10 cellular contexts compared by ENCODE assay signal in genomic region chr6:43391448-43392031, GRCh38. TPM values are rescaled to one million over a fixed set of nuclear protein-coding genes. Genes with fewer than 3 reads are reported as not detected.
A peak's percentile ranks its signal among the peaks of the same experiment; 100 is the strongest.
DNase-seq lines count a peak whose midpoint lies in the region; ATAC-seq and TF ChIP-seq lines count a peak whose summit lies in the region.
"Had no signal": no experiment of that assay in that cellular context is flagged by ENCODE, and none has a peak within 500 bp of the region (broad histone marks: within the 10 kb centered on the region; RNA-seq: fewer than 3 reads in every experiment).

No MANE protein-coding gene starts in this region.

- H3K9me3 Mint-ChIP-seq in activated CD4-positive, alpha-beta T cell treated with anti-CD3 and anti-CD28 coated beads, Interleukin-2, amount 10 ng/mL, durations not matched to agents 7 days and 5 days: no peaks in the 10 kb centered on the region
- no peaks in the 10 kb centered on the region for H3K9me3 Mint-ChIP-seq in effector memory CD8-positive, alpha-beta T cell

- no peak overlapping the region for H3K27ac ChIP-seq in HEK293 (ENCODE audit: extremely low read depth, low read depth, low read length)

- no peak for TF ChIP-seq CTCF in HEK293 (tag by site-specific recombination; IDR thresholded peaks at IDR 0.05)

- no peak overlapping the region for H3K4me3 ChIP-seq in HEK293 (ENCODE audit: low read depth, low read length)

- DNase-seq in activated CD4-positive, alpha-beta T cell treated with anti-CD3 and anti-CD28 coated beads, Interleukin-2, amount 10 ng/mL, durations not matched to agents 7 days and 5 days: peak; percentile 56
- DNase-seq in effector memory CD8-positive, alpha-beta T cell: peak; percentile 37 to 53 (median 52)
- DNase-seq in stimulated activated CD8-positive, alpha-beta memory T cell treated with anti-CD3 and anti-CD28 coated beads, Interleukin-15, amount 100 ng/mL, for 1 hour (ENCODE audit: low read depth): peak; percentile 16
- DNase-seq in glomerular visceral epithelial cell (ENCODE audit: extremely low spot score): no peak
- no peak for DNase-seq in NCI-H510A treated with DMSO at 0.1 percent for 48 hours (lab: John Stamatoyannopoulos, UW)
- DNase-seq in putamen (ENCODE audit: low spot score): no peak
- DNase-seq: midbrain, NCI-H1436 treated with DMSO at 0.1 percent for 48 hours had no signal

- H3K4me1 ChIP-seq in HEK293 (ENCODE audit: control insufficient read depth, insufficient read depth, low read length): peaks cover 14% of the 10 kb centered on the region

- H3K36me3 Mint-ChIP-seq in activated CD4-positive, alpha-beta T cell treated with anti-CD3 and anti-CD28 coated beads, Interleukin-2, amount 10 ng/mL, durations not matched to agents 7 days and 5 days (ENCODE audit: low read depth): no peaks in the 10 kb centered on the region
- H3K36me3 Mint-ChIP-seq in effector memory CD8-positive, alpha-beta T cell (ENCODE audit: insufficient read depth): peaks cover 4% of the 10 kb centered on the region

- peak; percentile 96 for ATAC-seq in effector memory CD8-positive, alpha-beta T cell (replicated peaks)
- no peak for ATAC-seq in HG03571 (IDR thresholded peaks at IDR 0.05; ENCODE audit: unreplicated experiment)

- CTCF ChIA-PET in HEK293 (lab: Yijun Ruan, JAX): interaction anchor here (0.6 to 0.9 kb wide), 2 partner anchors 22 to 57 kb away, joined by 3 to 6 read pairs; no protein-coding TSS in a partner anchor
- CTCF ChIA-PET in activated CD4-positive, alpha-beta T cell treated with anti-CD3 and anti-CD28 coated beads, Interleukin-2, amount 10 ng/mL, durations not matched to agents 7 days and 5 days (lab: Charles Lee): interaction anchor here (0.6 to 0.9 kb wide), 2 partner anchors 40 to 110 kb away, joined by 3 to 4 read pairs; no protein-coding TSS in a partner anchor

- peaks cover 20% of the 10 kb centered on the region for H3K4me1 Mint-ChIP-seq in activated CD4-positive, alpha-beta T cell treated with anti-CD3 and anti-CD28 coated beads, Interleukin-2, amount 10 ng/mL, durations not matched to agents 7 days and 5 days
- peaks cover 26 to 30% of the 10 kb centered on the region in 2 donors for H3K4me1 Mint-ChIP-seq in effector memory CD8-positive, alpha-beta T cell (ENCODE audit: low read depth in 2 of 2)

- H3K4me3 Mint-ChIP-seq in activated CD4-positive, alpha-beta T cell treated with anti-CD3 and anti-CD28 coated beads, Interleukin-2, amount 10 ng/mL, durations not matched to agents 7 days and 5 days: peak overlapping the region; percentile 30
- peak overlapping the region; percentile 58 to 74 for H3K4me3 Mint-ChIP-seq in effector memory CD8-positive, alpha-beta T cell

- peaks cover 75% of the 10 kb centered on the region for H3K27me3 Mint-ChIP-seq in activated CD4-positive, alpha-beta T cell treated with anti-CD3 and anti-CD28 coated beads, Interleukin-2, amount 10 ng/mL, durations not matched to agents 7 days and 5 days
- H3K27me3 Mint-ChIP-seq in effector memory CD8-positive, alpha-beta T cell: no peaks in the 10 kb centered on the region

- H3K27ac Mint-ChIP-seq in activated CD4-positive, alpha-beta T cell treated with anti-CD3 and anti-CD28 coated beads, Interleukin-2, amount 10 ng/mL, durations not matched to agents 7 days and 5 days: peak overlapping the region; percentile 54
- peak overlapping the region; percentile 35 to 47 for H3K27ac Mint-ChIP-seq in effector memory CD8-positive, alpha-beta T cell

- H3K36me3 ChIP-seq in HEK293 (ENCODE audit: control insufficient read depth in 2 of 2, insufficient read depth in 1 of 2, low read length in 2 of 2): no peaks in the 10 kb centered on the region

- H3K9me3 ChIP-seq in HEK293 (ENCODE audit: control insufficient read depth, insufficient read depth, low read depth, low read length): no peaks in the 10 kb centered on the region

- POLR2A ChIA-PET in HEK293 (lab: Yijun Ruan, JAX): interaction anchor here (0.5 to 1.3 kb wide), 2 partner anchors 22 to 24 kb away, joined by 4 read pairs; partner anchors contain the start of gene ZNF318
- POLR2A ChIA-PET in activated CD4-positive, alpha-beta T cell treated with anti-CD3 and anti-CD28 coated beads, Interleukin-2, amount 10 ng/mL, durations not matched to agents 7 days and 5 days (lab: Charles Lee): interaction anchor here (0.6 kb wide), 2 partner anchors 135 to 137 kb away, joined by 3 read pairs; no protein-coding TSS in a partner anchor

TF ChIP-seq in HEK293, 187 proteins besides CTCF, POLR2A, EP300 and RAD21:
- TF ChIP-seq PRDM4 (tag by site-specific recombination; IDR thresholded peaks at IDR 0.05): peak; percentile 58; the same call in 1 of the 2 replicates
- TF ChIP-seq ZNF416 (tag by site-specific recombination; IDR thresholded peaks at IDR 0.05): no peak
- no peak for TF ChIP-seq ZNF514 (tag by site-specific recombination; IDR thresholded peaks at IDR 0.05)
- TF ChIP-seq ZNF501 (tag by site-specific recombination; IDR thresholded peaks at IDR 0.05): no peak
- no peak for TF ChIP-seq ZBTB1 (tag by site-specific recombination; IDR thresholded peaks at IDR 0.05)
- TF ChIP-seq ZNF623 (tag by site-specific recombination; IDR thresholded peaks at IDR 0.05): no peak
- no peak for TF ChIP-seq MEIS1 (CRISPR knock-in tag; IDR thresholded peaks at IDR 0.05; ENCODE audit: borderline replicate concordance)
- TF ChIP-seq HIC1 (tag by site-specific recombination; IDR thresholded peaks at IDR 0.05): no peak

RNA-seq across cellular contexts. Expression of gene ZNF318, which starts 22.1 kb away (rescaled TPM):
- total RNA-seq in activated CD4-positive, alpha-beta T cell treated with anti-CD3 and anti-CD28 coated beads, Interleukin-2, amount 10 ng/mL, durations not matched to agents 7 days and 5 days: 10 to 100 TPM; 12.8 to 14.5 TPM

RNA-seq across cellular contexts. Expression of gene ABCC10, which starts 35.8 kb away (rescaled TPM):
- 10 to 100 TPM; 47.1 to 53.2 TPM for total RNA-seq in activated CD4-positive, alpha-beta T cell treated with anti-CD3 and anti-CD28 coated beads, Interleukin-2, amount 10 ng/mL, durations not matched to agents 7 days and 5 days

Comparison
In these comparisons a context has a peak if more than half of its experiments do, and no peak if none do; other contexts are left out.
1. DNase-seq: peak in activated CD4-positive, alpha-beta T cell treated with anti-CD3 and anti-CD28 coated beads, Interleukin-2, amount 10 ng/mL, durations not matched to agents 7 days and 5 days (single experiment), effector memory CD8-positive, alpha-beta T cell (3 of 3) and stimulated activated CD8-positive, alpha-beta memory T cell treated with anti-CD3 and anti-CD28 coated beads, Interleukin-15, amount 100 ng/mL, for 1 hour (single experiment); none in glomerular visceral epithelial cell (single experiment), NCI-H510A treated with DMSO at 0.1 percent for 48 hours (single experiment) and putamen (single experiment).